ENCODE assay signal across 17 cellular contexts in the genomic region with DNA sequence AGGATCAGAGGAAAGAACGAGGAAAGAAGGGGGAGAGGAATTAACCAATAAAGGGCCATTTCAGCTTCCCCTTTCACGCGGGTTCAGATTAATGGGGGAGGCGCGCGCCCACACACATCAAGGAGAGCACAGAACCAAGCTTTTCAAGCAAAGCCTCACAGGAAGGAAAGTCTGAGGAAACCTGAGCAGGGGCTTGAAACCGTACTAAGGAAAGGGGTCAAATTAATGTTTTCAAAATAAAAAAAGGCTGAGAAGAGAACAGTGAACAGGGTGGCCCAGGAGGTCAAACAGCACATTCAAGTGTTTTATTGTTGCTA.
DNase-seq lines count a peak whose midpoint lies in the region; ATAC-seq, FAIRE-seq and TF ChIP-seq lines count a peak whose summit lies in the region.
"Had no signal": no experiment of that assay in that cellular context is flagged by ENCODE, and none has a peak within 500 bp of the region (broad histone marks: within the 10 kb centered on the region; RNA-seq: fewer than 3 reads in every experiment).

No MANE protein-coding gene starts in this region.

- H3K4me1 Mint-ChIP-seq in progenitor cell of endocrine pancreas (ENCODE audit: low read depth) (peaks cover 14% of the 10 kb centered on the region), type B pancreatic cell (ENCODE audit: unreplicated experiment) (peaks cover 29% of the 10 kb centered on the region)
- H3K4me1 Mint-ChIP-seq: CD4-positive, alpha-beta memory T cell; IgD-negative memory B cell had no signal

- no peaks in the 10 kb centered on the region for H4K20me1 ChIP-seq in HepG2 (ENCODE audit: insufficient read depth, low read length)

- BruUV-seq in HepG2 (replicated peaks; lab: Mats Ljungman, UMichigan), result no TSS peak

- H3K9me3 Mint-ChIP-seq in progenitor cell of endocrine pancreas (ENCODE audit: low read depth), result no peaks in the 10 kb centered on the region
- H3K9me3 Mint-ChIP-seq in type B pancreatic cell, result no peaks in the 10 kb centered on the region

- in situ Hi-C loops in HepG2 (cut with HindIII; ENCODE audit: extremely low pct_ligation_motif_present, low pct_unique_long_range_greater_than_20kb), result no loop called here

- H3K4me2 ChIP-seq in HepG2 (ENCODE audit: low read depth, low read length), result no peak overlapping the region

- H3K4me3 ChIP-seq in liver (ENCODE audit: low read depth in 1 of 3, low read length in 3 of 3) (no peak overlapping the region), HepG2 (replicated peaks in 1 of 3; ENCODE audit: insufficient read depth in 1 of 3, low read depth in 2 of 3, low read length in 3 of 3) (no peak overlapping the region), esophagus squamous epithelium (no peak overlapping the region)
- H3K4me3 ChIP-seq: GM12878, GM23248, HAP-1 had no signal

- FAIRE-seq in HepG2 (lab: Jason Lieb, UNC), result no peak
- no peak for FAIRE-seq in H54 (lab: Jason Lieb, UNC)
- FAIRE-seq: GM12878, GM18507 had no signal

- no peak overlapping the region for H3K4me3 Mint-ChIP-seq in progenitor cell of endocrine pancreas (ENCODE audit: low read depth)
- peak overlapping the region; percentile 44 for H3K4me3 Mint-ChIP-seq in type B pancreatic cell
- H3K4me3 Mint-ChIP-seq: IgD-negative memory B cell had no signal

- H3K27me3 ChIP-seq in liver (ENCODE audit: control insufficient read depth in 4 of 4, insufficient read depth in 4 of 4, low read length in 3 of 4) (no peaks in the 10 kb centered on the region), HepG2 (ENCODE audit: control insufficient read depth in 1 of 2, insufficient read depth in 2 of 2, low read length in 2 of 2) (no peaks in the 10 kb centered on the region), esophagus squamous epithelium (peaks cover 0 to 21% (median 0%) of the 10 kb centered on the region in 4 donors)

- CTCF ChIA-PET in HepG2 (lab: Yijun Ruan, JAX; ENCODE audit: low intra/inter-chr PET ratio, low total read pairs), result no interaction called here

- peak overlapping the region; percentile 51 to 70 for H3K27ac ChIP-seq in liver (ENCODE audit: low read depth in 1 of 2, low read length in 2 of 2)
- H3K27ac ChIP-seq in HepG2 (ENCODE audit: extremely low read length, insufficient read depth, low read length), result no peak overlapping the region
- H3K27ac ChIP-seq in esophagus squamous epithelium, result no peak overlapping the region
- H3K27ac ChIP-seq: C4-2B, GM23248 had no signal

- TF ChIP-seq CTCF in liver (IDR thresholded peaks at IDR 0.05; ENCODE audit: low read depth, low read length, missing input control) (no peak), HepG2 (CRISPR knock-in tag; IDR thresholded peaks at IDR 0.05) (no peak), progenitor cell of endocrine pancreas (IDR thresholded peaks at IDR 0.05; ENCODE audit: unreplicated experiment) (no peak), type B pancreatic cell (conservative IDR thresholded peaks at IDR 0.05) (no peak), esophagus squamous epithelium (IDR thresholded peaks at IDR 0.05) (no peak)

- TF ChIP-seq EP300 in HepG2 (IDR thresholded peaks at IDR 0.05; ENCODE audit: low read depth in 2 of 2, low read length in 2 of 2) (no peak), HepG2 (CRISPR knock-in tag; IDR thresholded peaks at IDR 0.05; ENCODE audit: borderline replicate concordance) (no peak)

- no peak overlapping the region for H2AFZ ChIP-seq in HepG2 (ENCODE audit: low read length)
- H2AFZ ChIP-seq: GM23248 had no signal

- H3K4me1 ChIP-seq in liver (ENCODE audit: control insufficient read depth in 4 of 4, insufficient read depth in 4 of 4, low read length in 3 of 4) (peaks cover 0 to 31% (median 4%) of the 10 kb centered on the region in 4 donors), HepG2 (ENCODE audit: insufficient read depth, low read length) (peaks cover 16% of the 10 kb centered on the region), esophagus squamous epithelium (no peaks in the 10 kb centered on the region)

- no peaks in the 10 kb centered on the region for H3K79me2 ChIP-seq in HepG2 (ENCODE audit: insufficient read depth, low read length)

- POLR2A ChIA-PET in HepG2 (lab: Yijun Ruan, JAX), result interaction anchor here (1.5 kb wide), 1 partner anchor 25 kb away, joined by 6 read pairs; no protein-coding TSS in a partner anchor

- H3K9ac ChIP-seq in liver (ENCODE audit: low read depth in 1 of 2, low read length in 2 of 2) (no peak overlapping the region), HepG2 (ENCODE audit: insufficient read depth, low read depth, low read length) (no peak overlapping the region)
- H3K9ac ChIP-seq: GM23248 had no signal

- ATAC-seq in HepG2, result no peak
- ATAC-seq: GM12878 had no signal

- intact Hi-C loops in HepG2 (cut with micrococcal nuclease; ENCODE audit: unreplicated experiment), result no loop called here
- intact Hi-C loops in esophagus squamous epithelium (cut with DNase I), result no loop called here

- H3K36me3 ChIP-seq in liver (ENCODE audit: control insufficient read depth in 4 of 4, insufficient read depth in 3 of 4, low read depth in 1 of 4, low read length in 3 of 4), result no peaks in the 10 kb centered on the region
- H3K36me3 ChIP-seq in HepG2 (replicated peaks in 1 of 2; ENCODE audit: control insufficient read depth in 1 of 2, insufficient read depth in 2 of 2, low read length in 2 of 2), result no peaks in the 10 kb centered on the region
- no peaks in the 10 kb centered on the region for H3K36me3 ChIP-seq in esophagus squamous epithelium
- H3K36me3 ChIP-seq: HAP-1 had no signal

- H3K27me3 Mint-ChIP-seq in progenitor cell of endocrine pancreas (peaks cover 5% of the 10 kb centered on the region), type B pancreatic cell (peaks cover 9% of the 10 kb centered on the region)

- TF ChIP-seq RAD21 in liver (IDR thresholded peaks at IDR 0.05) (no peak), HepG2 (CRISPR knock-in tag; IDR thresholded peaks at IDR 0.05) (no peak)

- 73% methylated on average over 7 of the region's 7 CpGs for WGBS in liver
- WGBS in HepG2 (ENCODE audit: low lambda C conversion rate), result 87% methylated on average over 7 of the region's 7 CpGs
- WGBS in esophagus squamous epithelium, 2 donors, result 49 to 53% methylated on average over 7 of the region's 7 CpGs

- H3K27ac Mint-ChIP-seq in progenitor cell of endocrine pancreas (peak overlapping the region; percentile 56), type B pancreatic cell (no peak overlapping the region)
- H3K27ac Mint-ChIP-seq: IgD-negative memory B cell had no signal

- no peaks in the 10 kb centered on the region for H3K36me3 Mint-ChIP-seq in progenitor cell of endocrine pancreas (ENCODE audit: insufficient read depth)
- no peaks in the 10 kb centered on the region for H3K36me3 Mint-ChIP-seq in type B pancreatic cell
- H3K36me3 Mint-ChIP-seq: CD4-positive, alpha-beta memory T cell had no signal

- H3K9me3 ChIP-seq in liver (ENCODE audit: control insufficient read depth in 4 of 4, low read length in 3 of 4), result no peaks in the 10 kb centered on the region
- no peaks in the 10 kb centered on the region for H3K9me3 ChIP-seq in HepG2 (ENCODE audit: low read length)
- H3K9me3 ChIP-seq in esophagus squamous epithelium, result no peaks in the 10 kb centered on the region
- H3K9me3 ChIP-seq: HAP-1 had no signal

- DNase-seq in HepG2 (ENCODE audit: low spot score) (no peak), left kidney (ENCODE audit: low read depth, low spot score) (peak; percentile 89), progenitor cell of endocrine pancreas (ENCODE audit: low spot score, unreplicated experiment) (no peak), type B pancreatic cell (ENCODE audit: extremely low spot score, unreplicated experiment) (no peak), NCI-H2081 treated with DMSO at 0.1 percent for 48 hours (lab: John Stamatoyannopoulos, UW) (no peak), esophagus squamous epithelium (lab: John Stamatoyannopoulos, UW) (no peak), H54 (ENCODE audit: insufficient read length, low spot score) (no peak)
- DNase-seq: 8988T; CD4-positive, alpha-beta memory T cell; DMS79; GM23248 had no signal

- no peak for TF ChIP-seq POLR2A in HepG2 (IDR thresholded peaks at IDR 0.05; ENCODE audit: insufficient read depth in 1 of 2, low read depth in 2 of 2, low read length in 2 of 2)
- TF ChIP-seq POLR2A in esophagus squamous epithelium (IDR thresholded peaks at IDR 0.05), result no peak
- TF ChIP-seq POLR2A in H54 (IDR thresholded peaks at IDR 0.05; ENCODE audit: low read depth, low read length), result no peak

TF ChIP-seq in HepG2, 621 proteins besides CTCF, POLR2A, EP300 and RAD21 (continues in another document):
- TF ChIP-seq BRCA1 (CRISPR knock-in tag; IDR thresholded peaks at IDR 0.05), result no peak
- TF ChIP-seq ZNF333 (CRISPR knock-in tag; IDR thresholded peaks at IDR 0.05; ENCODE audit: borderline replicate concordance), result no peak
- no peak for TF ChIP-seq GFI1 (CRISPR knock-in tag; IDR thresholded peaks at IDR 0.05; ENCODE audit: borderline replicate concordance)
- TF ChIP-seq, protein P1, sequence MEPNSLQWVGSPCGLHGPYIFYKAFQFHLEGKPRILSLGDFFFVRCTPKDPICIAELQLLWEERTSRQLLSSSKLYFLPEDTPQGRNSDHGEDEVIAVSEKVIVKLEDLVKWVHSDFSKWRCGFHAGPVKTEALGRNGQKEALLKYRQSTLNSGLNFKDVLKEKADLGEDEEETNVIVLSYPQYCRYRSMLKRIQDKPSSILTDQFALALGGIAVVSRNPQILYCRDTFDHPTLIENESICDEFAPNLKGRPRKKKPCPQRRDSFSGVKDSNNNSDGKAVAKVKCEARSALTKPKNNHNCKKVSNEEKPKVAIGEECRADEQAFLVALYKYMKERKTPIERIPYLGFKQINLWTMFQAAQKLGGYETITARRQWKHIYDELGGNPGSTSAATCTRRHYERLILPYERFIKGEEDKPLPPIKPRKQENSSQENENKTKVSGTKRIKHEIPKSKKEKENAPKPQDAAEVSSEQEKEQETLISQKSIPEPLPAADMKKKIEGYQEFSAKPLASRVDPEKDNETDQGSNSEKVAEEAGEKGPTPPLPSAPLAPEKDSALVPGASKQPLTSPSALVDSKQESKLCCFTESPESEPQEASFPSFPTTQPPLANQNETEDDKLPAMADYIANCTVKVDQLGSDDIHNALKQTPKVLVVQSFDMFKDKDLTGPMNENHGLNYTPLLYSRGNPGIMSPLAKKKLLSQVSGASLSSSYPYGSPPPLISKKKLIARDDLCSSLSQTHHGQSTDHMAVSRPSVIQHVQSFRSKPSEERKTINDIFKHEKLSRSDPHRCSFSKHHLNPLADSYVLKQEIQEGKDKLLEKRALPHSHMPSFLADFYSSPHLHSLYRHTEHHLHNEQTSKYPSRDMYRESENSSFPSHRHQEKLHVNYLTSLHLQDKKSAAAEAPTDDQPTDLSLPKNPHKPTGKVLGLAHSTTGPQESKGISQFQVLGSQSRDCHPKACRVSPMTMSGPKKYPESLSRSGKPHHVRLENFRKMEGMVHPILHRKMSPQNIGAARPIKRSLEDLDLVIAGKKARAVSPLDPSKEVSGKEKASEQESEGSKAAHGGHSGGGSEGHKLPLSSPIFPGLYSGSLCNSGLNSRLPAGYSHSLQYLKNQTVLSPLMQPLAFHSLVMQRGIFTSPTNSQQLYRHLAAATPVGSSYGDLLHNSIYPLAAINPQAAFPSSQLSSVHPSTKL (CRISPR knock-in tag; IDR thresholded peaks at IDR 0.05), result no peak
- no peak for TF ChIP-seq ZNF354B (CRISPR knock-in tag; IDR thresholded peaks at IDR 0.05)
- TF ChIP-seq, protein P2, sequence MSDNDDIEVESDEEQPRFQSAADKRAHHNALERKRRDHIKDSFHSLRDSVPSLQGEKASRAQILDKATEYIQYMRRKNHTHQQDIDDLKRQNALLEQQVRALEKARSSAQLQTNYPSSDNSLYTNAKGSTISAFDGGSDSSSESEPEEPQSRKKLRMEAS (IDR thresholded peaks at IDR 0.05), result no peak

Comparison
In these comparisons a context has a peak if more than half of its experiments do, and no peak if none do; other contexts are left out.
1. H3K27ac ChIP-seq: peak in liver (2 of 2); none in HepG2 (single experiment) and esophagus squamous epithelium (0 of 4).